ENCODE assay signal across 13 cellular contexts in the genomic region with DNA sequence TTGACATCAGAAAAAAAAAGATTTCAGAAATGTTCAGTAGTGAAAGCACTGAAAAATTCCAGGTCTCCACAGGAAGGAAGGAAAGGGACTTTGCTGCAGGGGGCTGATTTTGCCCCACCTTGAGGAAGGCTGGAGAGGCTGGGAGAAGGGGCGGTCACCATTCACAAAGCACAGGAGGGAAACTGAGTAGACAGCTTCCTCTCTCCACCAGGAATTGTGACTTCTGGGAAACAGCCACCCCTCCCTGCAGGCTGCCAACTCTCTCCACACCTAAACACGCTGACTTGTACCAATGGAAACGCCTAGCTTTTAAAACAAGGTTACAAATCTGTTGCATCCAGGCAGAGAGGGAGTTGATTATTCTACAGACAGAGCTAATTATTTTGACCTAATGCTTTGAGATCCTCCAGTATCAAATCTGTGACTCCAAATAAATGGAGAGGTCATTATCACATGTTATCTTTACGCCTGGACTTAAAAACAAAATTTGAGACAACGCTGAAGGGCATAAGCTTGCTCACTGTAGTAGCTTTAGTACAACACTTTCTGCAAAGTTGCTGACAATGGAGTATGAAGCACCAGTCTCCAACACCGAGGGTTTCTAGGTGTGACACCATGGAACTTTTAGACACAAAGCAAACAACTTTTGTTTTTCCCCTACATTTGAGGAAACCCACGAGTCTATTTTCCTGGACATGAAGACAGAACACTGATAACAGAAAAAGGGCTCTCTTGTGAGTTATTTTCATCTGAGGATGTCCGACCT. TPM values are rescaled to one million over a fixed set of nuclear protein-coding genes. Genes with fewer than 3 reads are reported as not detected.
A peak's percentile ranks its signal among the peaks of the same experiment; 100 is the strongest.
DNase-seq lines count a peak whose midpoint lies in the region; ATAC-seq and TF ChIP-seq lines count a peak whose summit lies in the region.
"Had no signal": no experiment of that assay in that cellular context is flagged by ENCODE, and none has a peak within 500 bp of the region (broad histone marks: within the 10 kb centered on the region; RNA-seq: fewer than 3 reads in every experiment).

No MANE protein-coding gene starts in this region.

- H3K4me1 ChIP-seq in hepatocyte (ENCODE audit: insufficient read depth) (peaks cover 36% of the 10 kb centered on the region), suprapubic skin (peaks cover 49% of the 10 kb centered on the region)

- no peak for TF ChIP-seq POLR2A in suprapubic skin (IDR thresholded peaks at IDR 0.05)

- H3K79me2 ChIP-seq in hepatocyte: peaks cover 32% of the 10 kb centered on the region

- TF ChIP-seq EP300 in suprapubic skin (IDR thresholded peaks at IDR 0.05): no peak

- no peak overlapping the region for H2AFZ ChIP-seq in hepatocyte

- H3K27me3 ChIP-seq in hepatocyte: no peaks in the 10 kb centered on the region
- no peaks in the 10 kb centered on the region for H3K27me3 ChIP-seq in suprapubic skin

- H3K9me3 Mint-ChIP-seq in activated T-cell treated with anti-CD3 and anti-CD28 coated beads, Interleukin-2, amount 50 U/mL, for 24 hours: no peaks in the 10 kb centered on the region
- no peaks in the 10 kb centered on the region for H3K9me3 Mint-ChIP-seq in activated naive CD8-positive, alpha-beta T cell treated with anti-CD3 and anti-CD28 coated beads, Interleukin-2, amount 50 U/mL, for 24 hours
- H3K9me3 Mint-ChIP-seq: endodermal cell had no signal

- H3K9me3 ChIP-seq in hepatocyte (ENCODE audit: low read depth) (no peaks in the 10 kb centered on the region), suprapubic skin (no peaks in the 10 kb centered on the region)
- H3K9me3 ChIP-seq: neutrophil had no signal

- DNase-seq in activated T-cell treated with anti-CD3 and anti-CD28 coated beads, Interleukin-2, amount 50 U/mL, for 24 hours: no peak
- DNase-seq in activated T-cell treated with anti-CD3 and anti-CD28 coated beads, Interleukin-2, amount 50 U/mL, for 48 hours: no peak
- no peak for DNase-seq in activated naive CD8-positive, alpha-beta T cell treated with anti-CD3 and anti-CD28 coated beads, Interleukin-2, amount 50 U/mL, for 24 hours
- DNase-seq in hepatocyte (ENCODE audit: low spot score) (no peak), suprapubic skin (ENCODE audit: low spot score in 2 of 2) (no peak), GM03348 (ENCODE audit: low spot score) (no peak), NCI-H1694 treated with DMSO at 0.1 percent for 48 hours (lab: John Stamatoyannopoulos, UW) (no peak)
- DNase-seq: activated gamma-delta T cell treated with Interleukin-2 at 50 U/mL for 16 hours; endodermal cell; stimulated activated CD4-positive, alpha-beta T cell treated with anti-CD3 and anti-CD28 coated beads, Interleukin-2, amount 100 ng/mL, for 48 hours; T-helper 9 cell had no signal

- H3K36me3 Mint-ChIP-seq in activated T-cell treated with anti-CD3 and anti-CD28 coated beads, Interleukin-2, amount 50 U/mL, for 24 hours (ENCODE audit: low read depth): no peaks in the 10 kb centered on the region
- peaks cover 2% of the 10 kb centered on the region for H3K36me3 Mint-ChIP-seq in activated naive CD8-positive, alpha-beta T cell treated with anti-CD3 and anti-CD28 coated beads, Interleukin-2, amount 50 U/mL, for 24 hours (ENCODE audit: low read depth)

- H4K20me1 ChIP-seq in hepatocyte (ENCODE audit: insufficient read depth, poor library complexity, severe bottlenecking): no peaks in the 10 kb centered on the region

- peak overlapping the region; percentile 56 for H3K4me3 Mint-ChIP-seq in activated T-cell treated with anti-CD3 and anti-CD28 coated beads, Interleukin-2, amount 50 U/mL, for 24 hours
- peak overlapping the region; percentile 70 for H3K4me3 Mint-ChIP-seq in activated naive CD8-positive, alpha-beta T cell treated with anti-CD3 and anti-CD28 coated beads, Interleukin-2, amount 50 U/mL, for 24 hours
- H3K4me3 Mint-ChIP-seq: endodermal cell had no signal

- H3K27ac Mint-ChIP-seq in activated T-cell treated with anti-CD3 and anti-CD28 coated beads, Interleukin-2, amount 50 U/mL, for 24 hours: peak overlapping the region; percentile 66
- peak overlapping the region; percentile 77 for H3K27ac Mint-ChIP-seq in activated naive CD8-positive, alpha-beta T cell treated with anti-CD3 and anti-CD28 coated beads, Interleukin-2, amount 50 U/mL, for 24 hours
- H3K27ac Mint-ChIP-seq: endodermal cell had no signal

- H3K4me3 ChIP-seq in hepatocyte: no peak overlapping the region
- peak overlapping the region; percentile 27 for H3K4me3 ChIP-seq in suprapubic skin

- H3K27ac ChIP-seq in hepatocyte: peak overlapping the region; percentile 17
- H3K27ac ChIP-seq in suprapubic skin: peak overlapping the region; percentile 80
- H3K27ac ChIP-seq: neutrophil had no signal

- H3K4me2 ChIP-seq in hepatocyte: peak overlapping the region; percentile 47

- no peak for TF ChIP-seq CTCF in hepatocyte (IDR thresholded peaks at IDR 0.05; ENCODE audit: poor library complexity)
- no peak for TF ChIP-seq CTCF in suprapubic skin (IDR thresholded peaks at IDR 0.05)

- ATAC-seq in activated naive CD8-positive, alpha-beta T cell treated with anti-CD3 and anti-CD28 coated beads, Interleukin-2, amount 50 U/mL, for 24 hours: no peak
- no peak for ATAC-seq in HG02884 (IDR thresholded peaks at IDR 0.05; ENCODE audit: unreplicated experiment)

- H3K36me3 ChIP-seq in hepatocyte (replicated peaks; ENCODE audit: insufficient read depth, low read depth) (no peaks in the 10 kb centered on the region), suprapubic skin (no peaks in the 10 kb centered on the region)
- H3K36me3 ChIP-seq: neutrophil had no signal

- no peaks in the 10 kb centered on the region for H3K27me3 Mint-ChIP-seq in activated T-cell treated with anti-CD3 and anti-CD28 coated beads, Interleukin-2, amount 50 U/mL, for 24 hours
- no peaks in the 10 kb centered on the region for H3K27me3 Mint-ChIP-seq in activated naive CD8-positive, alpha-beta T cell treated with anti-CD3 and anti-CD28 coated beads, Interleukin-2, amount 50 U/mL, for 24 hours

- 63% methylated on average over 8 of the region's 8 CpGs for WGBS in hepatocyte (ENCODE audit: low lambda C conversion rate, missing lambda C conversion rate)
- 40% methylated on average over 8 of the region's 8 CpGs for WGBS in suprapubic skin

- H3K9me2 ChIP-seq in hepatocyte (replicated peaks; ENCODE audit: insufficient read depth): no peaks in the 10 kb centered on the region

- H3K4me1 Mint-ChIP-seq in activated T-cell treated with anti-CD3 and anti-CD28 coated beads, Interleukin-2, amount 50 U/mL, for 24 hours (ENCODE audit: low read depth): peaks cover 42% of the 10 kb centered on the region
- peaks cover 34% of the 10 kb centered on the region for H3K4me1 Mint-ChIP-seq in activated naive CD8-positive, alpha-beta T cell treated with anti-CD3 and anti-CD28 coated beads, Interleukin-2, amount 50 U/mL, for 24 hours

RNA-seq across cellular contexts. Expression of a gene that starts 42.7 kb away (rescaled TPM):
- 36.8 and 39.0 TPM in 2 replicates for total RNA-seq in hepatocyte
- 7.8 and 8.8 TPM in 2 replicates for polyA plus RNA-seq in hepatocyte
- 10 to 100 TPM; 49.9 to 70.6 (median 67.8) TPM for total RNA-seq in suprapubic skin
